1 cellular context compared by ENCODE assay signal in genomic region chr2:199804831-199805230, GRCh38.
TF ChIP-seq lines count a peak whose summit lies in the region.

No MANE protein-coding gene starts in this region.

TF ChIP-seq in IMR-90, 13 proteins besides CTCF, POLR2A, EP300 and RAD21:
- TF ChIP-seq USF2 (IDR thresholded peaks at IDR 0.05; ENCODE audit: low read depth, low read length): no peak
- TF ChIP-seq CEBPB (IDR thresholded peaks at IDR 0.05; ENCODE audit: low read depth, low read length): no peak
- no peak for TF ChIP-seq CHD1 (IDR thresholded peaks at IDR 0.05; ENCODE audit: low read depth, low read length)
- no peak for TF ChIP-seq FOS (IDR thresholded peaks at IDR 0.05; ENCODE audit: low read depth, low read length)
- TF ChIP-seq RCOR1 (IDR thresholded peaks at IDR 0.05; ENCODE audit: insufficient replicate concordance, low read length): no peak
- TF ChIP-seq BHLHE40 (IDR thresholded peaks at IDR 0.05; ENCODE audit: low read depth, low read length): no peak
- TF ChIP-seq, protein P1, sequence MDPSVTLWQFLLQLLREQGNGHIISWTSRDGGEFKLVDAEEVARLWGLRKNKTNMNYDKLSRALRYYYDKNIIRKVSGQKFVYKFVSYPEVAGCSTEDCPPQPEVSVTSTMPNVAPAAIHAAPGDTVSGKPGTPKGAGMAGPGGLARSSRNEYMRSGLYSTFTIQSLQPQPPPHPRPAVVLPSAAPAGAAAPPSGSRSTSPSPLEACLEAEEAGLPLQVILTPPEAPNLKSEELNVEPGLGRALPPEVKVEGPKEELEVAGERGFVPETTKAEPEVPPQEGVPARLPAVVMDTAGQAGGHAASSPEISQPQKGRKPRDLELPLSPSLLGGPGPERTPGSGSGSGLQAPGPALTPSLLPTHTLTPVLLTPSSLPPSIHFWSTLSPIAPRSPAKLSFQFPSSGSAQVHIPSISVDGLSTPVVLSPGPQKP (IDR thresholded peaks at IDR 0.05; ENCODE audit: borderline replicate concordance, low read depth, low read length): no peak
- TF ChIP-seq MXI1 (IDR thresholded peaks at IDR 0.05; ENCODE audit: borderline replicate concordance, low read depth, low read length): no peak
- TF ChIP-seq MAFK (IDR thresholded peaks at IDR 0.05; ENCODE audit: low read depth, low read length): no peak
- TF ChIP-seq NFE2L2 (IDR thresholded peaks at IDR 0.05; ENCODE audit: low read depth, low read length): no peak
- TF ChIP-seq SMC3 (IDR thresholded peaks at IDR 0.05; ENCODE audit: low read depth, low read length): no peak
- TF ChIP-seq RFX5 (IDR thresholded peaks at IDR 0.05; ENCODE audit: low read depth, low read length): no peak
- no peak for TF ChIP-seq MAZ (IDR thresholded peaks at IDR 0.05; ENCODE audit: borderline replicate concordance, low read depth, low read length)
